Comparison of ENCODE assay signal across 19 cellular contexts in the genomic region with DNA sequence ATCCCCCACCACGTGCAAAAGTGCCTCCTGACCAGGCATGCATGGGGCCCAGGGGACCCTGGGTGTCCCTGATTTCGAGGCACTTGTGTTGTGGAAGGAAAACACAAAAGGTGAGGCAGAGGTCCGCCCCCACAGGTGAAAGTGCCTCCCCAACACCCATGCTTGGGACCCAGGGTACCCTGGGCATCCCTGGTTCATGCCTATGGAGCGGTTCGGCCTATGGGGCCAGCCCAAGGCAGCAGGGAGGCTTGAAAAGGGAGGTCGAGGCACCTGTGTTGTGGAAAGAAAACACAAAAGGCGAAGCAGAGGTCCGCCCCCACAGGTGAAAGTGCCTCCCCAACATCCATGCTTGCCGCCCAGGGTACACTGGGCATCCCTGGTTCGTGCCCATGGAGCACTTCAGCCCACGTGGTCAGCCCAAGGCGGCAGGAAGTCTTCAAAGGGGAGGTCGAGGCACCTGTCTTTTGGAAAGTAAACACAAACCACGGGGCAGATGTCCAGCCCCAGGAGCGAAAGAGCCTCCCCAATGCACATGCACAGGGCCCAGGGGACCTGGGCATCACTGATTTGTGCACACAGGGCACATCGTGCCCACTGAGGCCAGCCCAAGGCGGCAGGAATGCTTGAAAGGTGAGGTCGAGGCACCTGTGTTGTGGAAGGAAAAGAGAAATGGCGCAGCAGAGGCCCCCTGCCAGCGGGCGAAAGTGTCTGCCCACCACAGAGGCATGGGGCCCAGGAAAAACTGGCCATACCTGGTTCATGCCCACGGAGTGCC.
DNase-seq lines count a peak whose midpoint lies in the region; ATAC-seq and TF ChIP-seq lines count a peak whose summit lies in the region.
"Had no signal": no experiment of that assay in that cellular context is flagged by ENCODE, and none has a peak within 500 bp of the region (broad histone marks: within the 10 kb centered on the region; RNA-seq: fewer than 3 reads in every experiment).

No MANE protein-coding gene starts in this region.

- no peaks in the 10 kb centered on the region for H3K36me3 ChIP-seq in GM23248 (ENCODE audit: low read depth)
- H3K36me3 ChIP-seq: SJCRH30 had no signal

- no peak overlapping the region for H3K27ac Mint-ChIP-seq in endothelial cell (ENCODE audit: unreplicated experiment)
- H3K27ac Mint-ChIP-seq: activated naive CD8-positive, alpha-beta T cell treated with anti-CD3 and anti-CD28 coated beads for 36 hours; CD4-positive, CD25-positive, alpha-beta regulatory T cell; dendritic cell treated with granulocyte-macrophage colony-stimulating factor and Interleukin-4, amounts not matched to agents 40 ng/mL and 50 ng/mL, for 4 days had no signal

- no peaks in the 10 kb centered on the region for H4K20me1 ChIP-seq in GM23248 (ENCODE audit: insufficient read depth)

- H3K36me3 Mint-ChIP-seq in endothelial cell (ENCODE audit: low read depth, unreplicated experiment), result no peaks in the 10 kb centered on the region
- H3K36me3 Mint-ChIP-seq: activated naive CD8-positive, alpha-beta T cell treated with anti-CD3 and anti-CD28 coated beads for 36 hours; CD4-positive, CD25-positive, alpha-beta regulatory T cell had no signal

- no peak overlapping the region for H3K4me3 ChIP-seq in GM23248
- H3K4me3 ChIP-seq in coronary artery, result no peak overlapping the region
- H3K4me3 ChIP-seq: SJCRH30 had no signal

- no peak overlapping the region for H3K4me2 ChIP-seq in GM23248 (ENCODE audit: unreplicated experiment)

- no peak overlapping the region for H2AFZ ChIP-seq in GM23248

- H3K27ac ChIP-seq in GM23248 (no peak overlapping the region), coronary artery (no peak overlapping the region)
- H3K27ac ChIP-seq: SJCRH30, VCaP had no signal

- no peak overlapping the region for H3K9ac ChIP-seq in GM23248

- no peaks in the 10 kb centered on the region for H3K4me1 Mint-ChIP-seq in endothelial cell (ENCODE audit: unreplicated experiment)
- H3K4me1 Mint-ChIP-seq: activated naive CD8-positive, alpha-beta T cell treated with anti-CD3 and anti-CD28 coated beads for 36 hours; CD4-positive, CD25-positive, alpha-beta regulatory T cell; neural crest cell had no signal

- in situ Hi-C loops in GM23248 (cut with MboI), result no loop called here

- peaks cover 11% of the 10 kb centered on the region for H3K9me3 Mint-ChIP-seq in endothelial cell (ENCODE audit: unreplicated experiment)
- H3K9me3 Mint-ChIP-seq: neural crest cell had no signal

- H3F3A ChIP-seq in GM23248 (ENCODE audit: insufficient read depth), result no peaks in the 10 kb centered on the region

- no peaks in the 10 kb centered on the region for H3K9me3 ChIP-seq in GM23248 (ENCODE audit: low read depth)
- H3K9me3 ChIP-seq: SJCRH30 had no signal

- no peak overlapping the region for H3K4me3 Mint-ChIP-seq in endothelial cell (ENCODE audit: unreplicated experiment)
- H3K4me3 Mint-ChIP-seq: activated naive CD8-positive, alpha-beta T cell treated with anti-CD3 and anti-CD28 coated beads for 36 hours; CD4-positive, CD25-positive, alpha-beta regulatory T cell; dendritic cell treated with granulocyte-macrophage colony-stimulating factor and Interleukin-4, amounts not matched to agents 40 ng/mL and 50 ng/mL, for 4 days; neural crest cell had no signal

- peak; percentile 1 for DNase-seq in AG20443 (ENCODE audit: low spot score)
- DNase-seq in GM10266 (ENCODE audit: extremely low spot score), result peak; percentile 0
- DNase-seq in endothelial cell (ENCODE audit: low spot score), result peak; percentile 1
- DNase-seq in omental fat pad (ENCODE audit: low spot score), result peak; percentile 16
- DNase-seq in GM23248, result no peak
- DNase-seq in coronary artery (ENCODE audit: low spot score), result no peak
- DNase-seq: activated naive CD8-positive, alpha-beta T cell treated with anti-CD3 and anti-CD28 coated beads for 36 hours; CD4-positive, CD25-positive, alpha-beta regulatory T cell; foreskin fibroblast; GOT3; NCI-H146; NCI-H774; stimulated activated naive CD4-positive, alpha-beta T cell had no signal

- H3K79me2 ChIP-seq in GM23248 (ENCODE audit: insufficient read depth), result no peaks in the 10 kb centered on the region

- H3K9me2 ChIP-seq in GM23248 (ENCODE audit: insufficient read depth), result no peaks in the 10 kb centered on the region

- WGBS in GM23248 (ENCODE audit: low coverage in 1 of 2, low lambda C conversion rate in 2 of 2, missing lambda C conversion rate in 2 of 2), 2 experiments, result 36 to 39% methylated on average over 21 to 22 of the region's 22 CpGs

- ATAC-seq in omental fat pad (ENCODE audit: low FRiP score) (no peak), GM19463 (IDR thresholded peaks at IDR 0.05; ENCODE audit: unreplicated experiment) (no peak), HG02938 (IDR thresholded peaks at IDR 0.05; ENCODE audit: unreplicated experiment) (no peak)

- no peaks in the 10 kb centered on the region for H3K4me1 ChIP-seq in GM23248 (ENCODE audit: insufficient read depth)
- H3K4me1 ChIP-seq: SJCRH30 had no signal

- peaks cover 3% of the 10 kb centered on the region for H3K27me3 Mint-ChIP-seq in endothelial cell (ENCODE audit: unreplicated experiment)
- H3K27me3 Mint-ChIP-seq: activated naive CD8-positive, alpha-beta T cell treated with anti-CD3 and anti-CD28 coated beads for 36 hours; CD4-positive, CD25-positive, alpha-beta regulatory T cell; dendritic cell treated with granulocyte-macrophage colony-stimulating factor and Interleukin-4, amounts not matched to agents 40 ng/mL and 50 ng/mL, for 4 days had no signal

- no peaks in the 10 kb centered on the region for H3K27me3 ChIP-seq in GM23248 (replicated peaks; ENCODE audit: insufficient read depth)
- H3K27me3 ChIP-seq: SJCRH30 had no signal

- TF ChIP-seq CTCF in GM10266 (IDR thresholded peaks at IDR 0.05; ENCODE audit: control insufficient read depth, insufficient read depth, low read depth, missing control alignments) (no peak), endothelial cell (IDR thresholded peaks at IDR 0.05; ENCODE audit: unreplicated experiment) (no peak), omental fat pad (IDR thresholded peaks at IDR 0.05) (no peak), coronary artery (IDR thresholded peaks at IDR 0.05) (no peak)

Comparison
In these comparisons a context has a peak if more than half of its experiments do, and no peak if none do; other contexts are left out.
1. DNase-seq: peak in AG20443 (single experiment), GM10266 (single experiment), endothelial cell (single experiment) and omental fat pad (single experiment); none in GM23248 (single experiment) and coronary artery (single experiment).